Comparison of ENCODE assay signal across 1 cellular context in genomic region chr17:82458130-82458884, GRCh38.
TF ChIP-seq lines count a peak whose summit lies in the region.

Gene NARF, plus strand, starts transcription at chr17:82458741. Its CDS starts 63 bp downstream, at chr17:82458804.

TF ChIP-seq in HEK293, 187 proteins besides CTCF, POLR2A, EP300 and RAD21 (continued from another document and continues in another):
- no peak for TF ChIP-seq ZNF558 (tag by site-specific recombination; IDR thresholded peaks at IDR 0.05)
- TF ChIP-seq KLF8 (tag by site-specific recombination; IDR thresholded peaks at IDR 0.05) = peak; percentile 80
- TF ChIP-seq PATZ1 (tag by site-specific recombination; IDR thresholded peaks at IDR 0.05) = peak; percentile 93
- peak; percentile 70 for TF ChIP-seq ZSCAN30 (tag by site-specific recombination; IDR thresholded peaks at IDR 0.05)
- no peak for TF ChIP-seq ZNF473 (tag by site-specific recombination; IDR thresholded peaks at IDR 0.05)
- peak; percentile 78 for TF ChIP-seq ZBTB17 (tag by site-specific recombination; IDR thresholded peaks at IDR 0.05)
- TF ChIP-seq SP3 (tag by site-specific recombination; IDR thresholded peaks at IDR 0.05) = peak; percentile 94
- no peak for TF ChIP-seq ZNF433 (tag by site-specific recombination; IDR thresholded peaks at IDR 0.05; ENCODE audit: low read depth)
- TF ChIP-seq, protein P1, sequence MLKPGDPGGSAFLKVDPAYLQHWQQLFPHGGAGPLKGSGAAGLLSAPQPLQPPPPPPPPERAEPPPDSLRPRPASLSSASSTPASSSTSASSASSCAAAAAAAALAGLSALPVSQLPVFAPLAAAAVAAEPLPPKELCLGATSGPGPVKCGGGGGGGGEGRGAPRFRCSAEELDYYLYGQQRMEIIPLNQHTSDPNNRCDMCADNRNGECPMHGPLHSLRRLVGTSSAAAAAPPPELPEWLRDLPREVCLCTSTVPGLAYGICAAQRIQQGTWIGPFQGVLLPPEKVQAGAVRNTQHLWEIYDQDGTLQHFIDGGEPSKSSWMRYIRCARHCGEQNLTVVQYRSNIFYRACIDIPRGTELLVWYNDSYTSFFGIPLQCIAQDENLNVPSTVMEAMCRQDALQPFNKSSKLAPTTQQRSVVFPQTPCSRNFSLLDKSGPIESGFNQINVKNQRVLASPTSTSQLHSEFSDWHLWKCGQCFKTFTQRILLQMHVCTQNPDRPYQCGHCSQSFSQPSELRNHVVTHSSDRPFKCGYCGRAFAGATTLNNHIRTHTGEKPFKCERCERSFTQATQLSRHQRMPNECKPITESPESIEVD (tag by site-specific recombination; IDR thresholded peaks at IDR 0.05) = no peak
- TF ChIP-seq ZNF660 (tag by site-specific recombination; IDR thresholded peaks at IDR 0.05) = 0 out of 2 replicates have a peak, but pooled peaks have one; percentile 73
- TF ChIP-seq ZNF629 (tag by site-specific recombination; IDR thresholded peaks at IDR 0.05) = peak; percentile 46; the same call in 1 of the 2 replicates
- 0 out of 2 replicates have a peak, but pooled peaks have one; percentile 37 for TF ChIP-seq REST (tag by site-specific recombination; IDR thresholded peaks at IDR 0.05)
- peak; percentile 65; the same call in 1 of the 2 replicates for TF ChIP-seq ZNF561 (tag by site-specific recombination; IDR thresholded peaks at IDR 0.05; ENCODE audit: borderline replicate concordance)
- TF ChIP-seq PRDM1 (tag by site-specific recombination; IDR thresholded peaks at IDR 0.05) = no peak
- peak; percentile 24; the same call in 1 of the 2 replicates for TF ChIP-seq ZNF677 (tag by site-specific recombination; IDR thresholded peaks at IDR 0.05)
- TF ChIP-seq, protein P2, sequence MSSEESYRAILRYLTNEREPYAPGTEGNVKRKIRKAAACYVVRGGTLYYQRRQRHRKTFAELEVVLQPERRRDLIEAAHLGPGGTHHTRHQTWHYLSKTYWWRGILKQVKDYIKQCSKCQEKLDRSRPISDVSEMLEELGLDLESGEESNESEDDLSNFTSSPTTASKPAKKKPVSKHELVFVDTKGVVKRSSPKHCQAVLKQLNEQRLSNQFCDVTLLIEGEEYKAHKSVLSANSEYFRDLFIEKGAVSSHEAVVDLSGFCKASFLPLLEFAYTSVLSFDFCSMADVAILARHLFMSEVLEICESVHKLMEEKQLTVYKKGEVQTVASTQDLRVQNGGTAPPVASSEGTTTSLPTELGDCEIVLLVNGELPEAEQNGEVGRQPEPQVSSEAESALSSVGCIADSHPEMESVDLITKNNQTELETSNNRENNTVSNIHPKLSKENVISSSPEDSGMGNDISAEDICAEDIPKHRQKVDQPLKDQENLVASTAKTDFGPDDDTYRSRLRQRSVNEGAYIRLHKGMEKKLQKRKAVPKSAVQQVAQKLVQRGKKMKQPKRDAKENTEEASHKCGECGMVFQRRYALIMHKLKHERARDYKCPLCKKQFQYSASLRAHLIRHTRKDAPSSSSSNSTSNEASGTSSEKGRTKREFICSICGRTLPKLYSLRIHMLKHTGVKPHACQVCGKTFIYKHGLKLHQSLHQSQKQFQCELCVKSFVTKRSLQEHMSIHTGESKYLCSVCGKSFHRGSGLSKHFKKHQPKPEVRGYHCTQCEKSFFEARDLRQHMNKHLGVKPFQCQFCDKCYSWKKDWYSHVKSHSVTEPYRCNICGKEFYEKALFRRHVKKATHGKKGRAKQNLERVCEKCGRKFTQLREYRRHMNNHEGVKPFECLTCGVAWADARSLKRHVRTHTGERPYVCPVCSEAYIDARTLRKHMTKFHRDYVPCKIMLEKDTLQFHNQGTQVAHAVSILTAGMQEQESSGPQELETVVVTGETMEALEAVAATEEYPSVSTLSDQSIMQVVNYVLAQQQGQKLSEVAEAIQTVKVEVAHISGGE (tag by site-specific recombination; conservative IDR thresholded peaks at IDR 0.05; ENCODE audit: low read depth) = peak; percentile 86
- TF ChIP-seq KLF10 (tag by site-specific recombination; IDR thresholded peaks at IDR 0.05) = peak; percentile 35; the same call in 1 of the 2 replicates
- no peak for TF ChIP-seq ZNF654 (tag by site-specific recombination; IDR thresholded peaks at IDR 0.05; ENCODE audit: low read depth)
- TF ChIP-seq PBX3 (CRISPR knock-in tag; IDR thresholded peaks at IDR 0.05) = peak; percentile 76; the same call in 1 of the 2 replicates
- 0 out of 2 replicates have a peak, but pooled peaks have one; percentile 9 for TF ChIP-seq ZNF10 (tag by site-specific recombination; IDR thresholded peaks at IDR 0.05)
- TF ChIP-seq ZNF514 (tag by site-specific recombination; IDR thresholded peaks at IDR 0.05) = no peak
- no peak for TF ChIP-seq ZNF585B (tag by site-specific recombination; IDR thresholded peaks at IDR 0.05)
- peak; percentile 40; the same call in 1 of the 2 replicates for TF ChIP-seq ZNF324 (tag by site-specific recombination; IDR thresholded peaks at IDR 0.05)
- TF ChIP-seq ZNF596 (tag by site-specific recombination; IDR thresholded peaks at IDR 0.05) = no peak
- 0 out of 2 replicates have a peak, but pooled peaks have one; percentile 37 for TF ChIP-seq ZNF146 (tag by site-specific recombination; IDR thresholded peaks at IDR 0.05)
- TF ChIP-seq, protein P3, sequence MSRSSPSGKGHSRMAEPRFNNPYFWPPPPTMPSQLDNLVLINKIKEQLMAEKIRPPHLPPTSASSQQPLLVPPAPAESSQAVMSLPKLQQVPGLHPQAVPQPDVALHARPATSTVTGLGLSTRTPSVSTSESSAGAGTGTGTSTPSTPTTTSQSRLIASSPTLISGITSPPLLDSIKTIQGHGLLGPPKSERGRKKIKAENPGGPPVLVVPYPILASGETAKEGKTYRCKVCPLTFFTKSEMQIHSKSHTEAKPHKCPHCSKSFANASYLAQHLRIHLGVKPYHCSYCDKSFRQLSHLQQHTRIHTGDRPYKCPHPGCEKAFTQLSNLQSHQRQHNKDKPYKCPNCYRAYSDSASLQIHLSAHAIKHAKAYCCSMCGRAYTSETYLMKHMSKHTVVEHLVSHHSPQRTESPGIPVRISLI (tag by site-specific recombination; IDR thresholded peaks at IDR 0.05) = no peak
- TF ChIP-seq GLIS2 (tag by site-specific recombination; IDR thresholded peaks at IDR 0.05) = peak; percentile 99
- TF ChIP-seq ZNF501 (tag by site-specific recombination; IDR thresholded peaks at IDR 0.05) = 0 out of 2 replicates have a peak, but pooled peaks have one; percentile 53
- TF ChIP-seq ZNF791 (tag by site-specific recombination; IDR thresholded peaks at IDR 0.05) = no peak
- peak; percentile 79 for TF ChIP-seq ZBTB8A (tag by site-specific recombination; IDR thresholded peaks at IDR 0.05)
- TF ChIP-seq ZNF341 (tag by site-specific recombination; IDR thresholded peaks at IDR 0.05; ENCODE audit: low read depth) = peak; percentile 56
- peak; percentile 89 for TF ChIP-seq YY2 (tag by site-specific recombination; IDR thresholded peaks at IDR 0.05)
- TF ChIP-seq ZNF670 (tag by site-specific recombination; IDR thresholded peaks at IDR 0.05; ENCODE audit: low read depth) = no peak
- peak; percentile 61; the same call in 1 of the 2 replicates for TF ChIP-seq WT1 (tag by site-specific recombination; IDR thresholded peaks at IDR 0.05)
- peak; percentile 77 for TF ChIP-seq ZNF391 (tag by site-specific recombination; IDR thresholded peaks at IDR 0.05; ENCODE audit: borderline replicate concordance, low read depth)
- TF ChIP-seq ZNF664 (tag by site-specific recombination; IDR thresholded peaks at IDR 0.05) = no peak
- TF ChIP-seq ZNF600 (tag by site-specific recombination; IDR thresholded peaks at IDR 0.05) = peak; percentile 59; the same call in 1 of the 2 replicates
- TF ChIP-seq ZBTB7A (tag by site-specific recombination; IDR thresholded peaks at IDR 0.05; ENCODE audit: low read depth) = peak; percentile 65; the same call in 1 of the 2 replicates
- peak; percentile 60 for TF ChIP-seq GLIS1 (tag by site-specific recombination; IDR thresholded peaks at IDR 0.05)
- no peak for TF ChIP-seq ZNF274 (IDR thresholded peaks at IDR 0.05; ENCODE audit: low read length)
- no peak for TF ChIP-seq ZNF274 (tag by site-specific recombination; IDR thresholded peaks at IDR 0.05; ENCODE audit: borderline replicate concordance)
- no peak; the same call in none of the 2 replicates for TF ChIP-seq ZNF692 (tag by site-specific recombination; IDR thresholded peaks at IDR 0.05)
- TF ChIP-seq SP7 (tag by site-specific recombination; IDR thresholded peaks at IDR 0.05) = peak; percentile 70; the same call in 1 of the 2 replicates
- TF ChIP-seq ZNF76 (tag by site-specific recombination; IDR thresholded peaks at IDR 0.05; ENCODE audit: borderline replicate concordance, low read depth) = peak; percentile 70; the same call in 1 of the 2 replicates
- TF ChIP-seq ZNF394 (tag by site-specific recombination; IDR thresholded peaks at IDR 0.05; ENCODE audit: borderline replicate concordance) = peak; percentile 66; the same call in 1 of the 2 replicates
- peak; percentile 99 for TF ChIP-seq ZEB2 (tag by site-specific recombination; IDR thresholded peaks at IDR 0.05)
- no peak for TF ChIP-seq ZNF248 (tag by site-specific recombination; IDR thresholded peaks at IDR 0.05)
